Comparison of ENCODE assay signal across 1 cellular context in the genomic region with DNA sequence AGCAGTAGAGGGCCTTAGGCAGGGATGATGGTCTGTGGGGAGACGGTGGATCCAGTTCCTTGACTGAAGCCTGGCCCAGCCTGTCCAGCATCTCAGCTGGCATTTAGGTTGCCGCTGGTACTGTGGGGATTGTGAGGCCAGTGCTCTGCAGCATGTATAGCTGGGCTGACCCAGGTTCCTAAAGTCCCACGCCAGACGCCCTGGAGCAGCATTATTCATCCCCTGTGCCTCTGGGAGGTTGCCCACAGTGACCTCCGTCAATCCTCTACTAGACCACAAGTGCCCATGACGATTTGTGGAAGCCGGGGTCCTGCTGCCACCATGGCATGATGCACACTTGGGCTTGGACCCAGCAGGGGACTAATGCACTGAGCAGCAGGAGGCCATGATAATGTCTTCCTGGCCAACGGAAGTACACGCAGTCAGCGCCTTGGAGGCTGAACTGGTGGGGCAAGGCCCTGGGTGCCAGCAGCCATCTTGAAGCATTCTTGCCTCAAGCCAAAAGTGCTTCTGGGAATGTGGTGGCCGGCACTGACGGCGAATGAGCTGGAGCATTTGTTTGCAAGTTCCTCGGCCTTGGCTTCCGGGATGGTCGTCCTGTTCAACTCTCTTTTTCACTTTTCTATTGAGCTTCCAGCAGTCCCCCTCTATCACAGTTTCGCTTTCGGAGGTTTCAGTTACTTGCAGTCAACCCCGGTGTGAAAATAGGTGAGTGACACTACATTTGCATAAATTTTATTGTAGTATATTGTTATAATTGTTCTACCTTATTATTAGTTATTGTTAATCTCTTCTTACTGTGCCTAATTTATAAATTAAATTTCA.
A peak's percentile ranks its signal among the peaks of the same experiment; 100 is the strongest.
TF ChIP-seq lines count a peak whose summit lies in the region.

No MANE protein-coding gene starts in this region.

TF ChIP-seq in H1, 55 proteins besides CTCF, POLR2A, EP300 and RAD21 (continued from another document):
- TF ChIP-seq E2F6 (IDR thresholded peaks at IDR 0.05) (no peak), USF2 (IDR thresholded peaks at IDR 0.05; ENCODE audit: low read length) (no peak), POLR2AphosphoS5 (IDR thresholded peaks at IDR 0.05; ENCODE audit: low read depth, low read length) (0 out of 2 replicates have a peak, but pooled peaks have one; percentile 15), SP1 (IDR thresholded peaks at IDR 0.05; ENCODE audit: low read depth, low read length) (no peak), SAP30 (IDR thresholded peaks at IDR 0.05; ENCODE audit: insufficient read depth, insufficient replicate concordance, low read length) (no peak)
